In the genomic region with DNA sequence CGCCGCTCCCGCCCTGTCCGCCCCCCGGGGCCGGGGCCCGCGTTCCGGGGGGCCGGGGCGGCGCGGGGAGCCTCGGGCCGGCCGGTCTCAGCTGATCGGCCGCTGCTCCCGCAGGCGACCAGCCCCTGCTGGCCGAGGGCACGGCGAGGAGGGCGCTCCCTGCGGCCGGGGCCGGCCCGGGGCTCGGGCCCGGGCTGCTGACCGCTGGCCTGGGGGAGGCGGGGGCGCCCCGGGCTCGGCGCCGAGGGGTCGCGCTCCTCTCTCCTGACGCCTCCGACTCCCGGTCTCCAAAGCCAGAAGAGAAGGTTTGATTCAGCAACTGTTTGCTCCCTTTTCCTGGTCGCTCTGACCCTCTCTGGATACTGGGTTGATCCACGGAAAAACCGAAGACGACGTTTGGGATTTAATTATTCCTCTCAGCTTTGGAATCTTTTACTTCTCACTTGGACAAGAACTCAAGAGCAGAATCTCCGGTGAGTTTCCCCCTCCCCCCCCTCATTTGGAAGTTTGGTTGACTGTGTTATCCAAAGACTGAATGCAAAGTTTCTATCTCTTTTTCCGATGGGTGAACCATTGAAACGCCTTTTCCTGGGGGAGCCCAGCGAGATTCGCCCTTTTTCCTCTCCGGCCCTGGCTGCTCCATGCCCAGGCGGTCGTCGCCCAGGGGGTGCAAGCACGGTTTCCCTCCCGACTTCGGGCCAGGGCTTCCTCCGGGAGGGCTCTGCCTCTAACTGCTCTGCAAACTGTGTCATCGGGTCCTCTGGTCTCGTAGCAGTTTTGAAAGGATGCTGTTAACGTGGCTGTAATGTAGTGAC, we compare ENCODE assay signal across 8 cellular contexts.
DNase-seq lines count a peak whose midpoint lies in the region; ATAC-seq and TF ChIP-seq lines count a peak whose summit lies in the region.

No MANE protein-coding gene starts in this region.

- DNase-seq in AG08395 (ENCODE audit: low spot score) (peak; percentile 20), SK-N-MC (ENCODE audit: low read depth, low spot score) (no peak), caudate nucleus (lab: John Stamatoyannopoulos, UW) (peak in 19 of 61 donors; percentile 7 to 63 (median 29)), left kidney (ENCODE audit: low read depth, low spot score) (peak; percentile 57), MV-4-11 (lab: John Stamatoyannopoulos, UW) (no peak)
- peak; percentile 12 to 16 for DNase-seq in stimulated activated CD4-positive, alpha-beta T cell treated with anti-CD3 and anti-CD28 coated beads, Interleukin-4, amount 100 ng/mL, for 4 hours

- H3K27ac ChIP-seq in SK-N-MC, result peak overlapping the region; percentile 65; the same call in 1 of the 2 replicates
- H3K27ac ChIP-seq in caudate nucleus (ENCODE audit: low read depth, low read length), result peak overlapping the region; percentile 94

- peak; percentile 12 for TF ChIP-seq POLR2A in GM18505 (IDR thresholded peaks at IDR 0.05; ENCODE audit: borderline replicate concordance, extremely low read depth, insufficient read depth, insufficient read length)

- peaks cover 13% of the 10 kb centered on the region for H3K36me3 ChIP-seq in SK-N-MC (ENCODE audit: insufficient read depth, low read length)

- peak overlapping the region; percentile 96 for H3K4me3 ChIP-seq in SK-N-MC

- H3K9me3 ChIP-seq in SK-N-MC (ENCODE audit: low read depth, low read length), result no peaks in the 10 kb centered on the region

- peak overlapping the region; percentile 90 for H3K9ac ChIP-seq in SK-N-MC (ENCODE audit: insufficient read length)

- ATAC-seq in GM18505 (IDR thresholded peaks at IDR 0.05; ENCODE audit: unreplicated experiment), result peak; percentile 18
- ATAC-seq in HG03064 (IDR thresholded peaks at IDR 0.05; ENCODE audit: low read depth, unreplicated experiment), result peak; percentile 17

Comparison
In these comparisons a context has a peak if more than half of its experiments do, and no peak if none do; other contexts are left out.
1. DNase-seq: peak in AG08395 (single experiment), left kidney (single experiment) and stimulated activated CD4-positive, alpha-beta T cell treated with anti-CD3 and anti-CD28 coated beads, Interleukin-4, amount 100 ng/mL, for 4 hours (2 of 2); none in SK-N-MC (single experiment) and MV-4-11 (single experiment).